In the genomic region with DNA sequence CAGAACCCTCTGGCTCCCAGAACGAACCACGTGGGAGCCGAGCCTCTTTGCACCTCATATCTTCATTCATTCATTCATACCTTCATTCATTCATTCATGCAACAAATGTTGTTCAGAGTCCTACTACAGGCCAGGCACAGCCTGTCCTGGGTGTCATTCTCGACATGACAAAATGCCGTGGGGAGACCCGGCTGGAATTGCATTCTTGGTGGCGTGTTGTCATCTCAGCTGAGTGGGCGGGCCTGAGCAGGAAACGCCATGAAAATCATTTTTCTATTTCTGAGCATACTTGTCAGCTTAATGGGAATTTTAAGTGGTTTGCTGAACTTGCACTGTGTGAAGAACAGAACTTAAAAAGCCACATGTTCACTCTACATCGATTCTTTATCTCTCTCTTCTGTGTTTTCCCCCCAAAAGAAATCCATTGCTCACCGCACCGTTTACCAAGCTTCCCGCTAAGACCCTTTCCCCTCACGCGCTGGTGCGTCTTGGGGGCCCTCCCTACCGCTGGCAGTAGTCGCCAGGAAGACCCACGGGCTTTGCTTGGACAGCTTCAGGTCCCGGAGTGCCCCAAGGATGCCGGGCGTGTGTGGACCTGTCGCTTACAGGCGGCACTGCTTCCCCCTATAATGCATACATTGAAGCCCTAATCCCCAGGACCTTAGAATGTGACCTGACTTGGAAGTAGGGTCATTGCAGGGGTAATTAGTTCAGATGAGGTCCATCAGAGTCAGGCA, we compare ENCODE assay signal across 24 cellular contexts. TPM values are rescaled to one million over a fixed set of nuclear protein-coding genes. Genes with fewer than 3 reads are reported as not detected.
DNase-seq lines count a peak whose midpoint lies in the region; ATAC-seq, FAIRE-seq and TF ChIP-seq lines count a peak whose summit lies in the region.
"Had no signal": no experiment of that assay in that cellular context is flagged by ENCODE, and none has a peak within 500 bp of the region (broad histone marks: within the 10 kb centered on the region; RNA-seq: fewer than 3 reads in every experiment).

No MANE protein-coding gene starts in this region.

- no peaks in the 10 kb centered on the region for H3K4me1 ChIP-seq in right atrium auricular region
- H3K4me1 ChIP-seq in heart right ventricle = no peaks in the 10 kb centered on the region
- H3K4me1 ChIP-seq: pancreas, vagina had no signal

- no peak for ATAC-seq in heart right ventricle
- ATAC-seq: activated T-cell treated with anti-CD3 and anti-CD28 coated beads, Interleukin-2, amount 50 U/mL, for 72 hours; CD8-positive, alpha-beta T cell; GM23338; pancreas had no signal

- TF ChIP-seq POLR2A in NB4 (IDR thresholded peaks at IDR 0.05; ENCODE audit: extremely low read depth, insufficient read length) (no peak), lower leg skin (IDR thresholded peaks at IDR 0.05) (no peak)

- intact Hi-C loops in heart right ventricle (cut with DNase I) = loop anchor here in 8 of 10 donors (10.0 kb wide), 2 partner anchors 298 to 308 kb away; no protein-coding TSS in a partner anchor
- intact Hi-C loops in lower leg skin (cut with DNase I; ENCODE audit: low total_unique reads) = no loop called here

- WGBS in heart right ventricle, 2 donors = 64 to 68% methylated on average over 24 of the region's 24 CpGs
- 54% methylated on average over 24 of the region's 24 CpGs for WGBS in lower leg skin, 2 donors

- H3K27ac ChIP-seq in right atrium auricular region (no peak overlapping the region), heart right ventricle (no peak overlapping the region)
- H3K27ac ChIP-seq: pancreas, vagina had no signal

- H3K4me3 ChIP-seq in right atrium auricular region (no peak overlapping the region), heart right ventricle (no peak overlapping the region), NB4 (ENCODE audit: low read depth, low read length) (no peak overlapping the region), lower leg skin (ENCODE audit: low read depth, poor library complexity, severe bottlenecking) (no peak overlapping the region)
- H3K4me3 ChIP-seq: GM23338, lung, pancreas, vagina had no signal

- H3K27me3 ChIP-seq in right atrium auricular region (no peaks in the 10 kb centered on the region), heart right ventricle (peaks cover 0 to 64% (median 21%) of the 10 kb centered on the region in 7 donors)
- H3K27me3 ChIP-seq: pancreas, vagina had no signal

- no peak for FAIRE-seq in urothelium cell line (lab: Jason Lieb, UNC)
- FAIRE-seq: GM18507, HTR-8/SVneo, pancreas had no signal

- TF ChIP-seq CTCF in right atrium auricular region (IDR thresholded peaks at IDR 0.05) (no peak), heart right ventricle (IDR thresholded peaks at IDR 0.05) (no peak), NB4 (IDR thresholded peaks at IDR 0.05; ENCODE audit: low read depth, low read length) (no peak), lower leg skin (IDR thresholded peaks at IDR 0.05) (no peak)

- DNase-seq in right atrium auricular region (ENCODE audit: low spot score) (peak; percentile 32), heart right ventricle (no peak), NB4 (ENCODE audit: low read depth) (peak; percentile 1), lower leg skin (ENCODE audit: low spot score in 2 of 2) (peak; percentile 8 to 79), urothelium cell line (ENCODE audit: low spot score) (peak; percentile 3), NK-92 (lab: John Stamatoyannopoulos, UW; ENCODE audit: unreplicated experiment) (no peak), AG08395 (ENCODE audit: low spot score) (no peak)
- no peak for DNase-seq in activated CD4-positive, alpha-beta T cell treated with anti-CD3 and anti-CD28 coated beads, Interleukin-2, amount 50 U/mL, for 4 hours
- DNase-seq: activated T-cell treated with anti-CD3 and anti-CD28 coated beads, Interleukin-2, amount 50 U/mL, for 72 hours; immature natural killer cell; Kasumi-1; NCI-H1105; NCI-H2107; NCI-H526 treated with DMSO at 0.1 percent for 48 hours; stimulated activated CD4-positive, alpha-beta T cell treated with anti-CD3 and anti-CD28 coated beads, Interleukin-2, amount 100 ng/mL, for 48 hours had no signal

- H3K36me3 ChIP-seq in right atrium auricular region (no peaks in the 10 kb centered on the region), heart right ventricle (no peaks in the 10 kb centered on the region)
- H3K36me3 ChIP-seq: pancreas, vagina had no signal

- H3K9me3 ChIP-seq in right atrium auricular region = no peaks in the 10 kb centered on the region
- no peaks in the 10 kb centered on the region for H3K9me3 ChIP-seq in heart right ventricle
- H3K9me3 ChIP-seq: pancreas, vagina had no signal

RNA-seq across cellular contexts. Expression of a gene that starts 41.6 kb away (rescaled TPM):
- total RNA-seq in right atrium auricular region (not detected), heart right ventricle (under 1 TPM in 1 of 10 donors, not detected in 9; 0.15 TPM), lower leg skin (under 1 TPM in 1 of 4 donors, not detected in 3; 0.84 TPM)
- polyA plus RNA-seq in heart right ventricle = not detected
- total RNA-seq: activated T-cell treated with anti-CD3 and anti-CD28 coated beads, Interleukin-2, amount 50 U/mL, for 72 hours; CD8-positive, alpha-beta T cell; lung; myocyte; pancreas; skeletal muscle tissue; vagina had no signal
- polyA plus RNA-seq: GM23338, immature natural killer cell, lung, pancreas had no signal

Comparison
In these comparisons a context has a peak if more than half of its experiments do, and no peak if none do; other contexts are left out.
1. DNase-seq: peak in right atrium auricular region (single experiment), NB4 (single experiment), lower leg skin (2 of 2) and urothelium cell line (single experiment); none in heart right ventricle (0 of 2), NK-92 (single experiment), AG08395 (single experiment) and activated CD4-positive, alpha-beta T cell treated with anti-CD3 and anti-CD28 coated beads, Interleukin-2, amount 50 U/mL, for 4 hours (0 of 2).